Comparison of ENCODE assay signal across 10 cellular contexts in the genomic region with DNA sequence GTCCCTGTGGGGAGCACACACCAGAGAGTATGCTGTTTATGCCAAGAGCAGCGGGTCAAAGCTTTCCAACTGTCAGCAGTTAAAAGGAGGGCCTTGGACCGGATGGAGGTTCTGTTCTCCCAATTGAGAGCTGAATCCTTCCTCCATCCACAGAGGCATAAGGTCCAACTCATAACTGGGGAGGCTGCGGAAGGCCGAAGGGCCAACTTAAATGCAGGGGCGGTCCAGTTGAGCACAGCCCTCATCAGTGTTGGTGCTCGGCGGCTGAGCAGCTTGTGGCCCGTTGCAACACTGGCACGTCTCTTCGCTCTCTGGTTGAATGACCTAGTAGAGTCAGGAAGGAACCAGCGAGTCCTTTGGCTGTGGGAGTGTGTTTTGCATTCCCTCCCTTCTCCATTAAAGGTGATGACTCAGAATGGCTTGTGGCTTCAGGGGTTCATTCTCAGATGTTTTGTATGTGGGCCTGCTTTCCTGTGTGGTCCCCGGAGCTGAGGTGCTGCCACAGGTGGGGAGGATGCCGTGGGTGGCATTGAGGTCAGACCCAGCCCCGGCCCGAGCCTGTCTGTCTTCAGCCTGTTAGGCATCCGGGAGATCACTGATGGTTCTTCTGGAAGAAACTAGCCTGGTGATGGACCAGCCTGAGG. TPM values are rescaled to one million over a fixed set of nuclear protein-coding genes. Genes with fewer than 3 reads are reported as not detected.
DNase-seq lines count a peak whose midpoint lies in the region; ATAC-seq, FAIRE-seq and TF ChIP-seq lines count a peak whose summit lies in the region.
"Had no signal": no experiment of that assay in that cellular context is flagged by ENCODE, and none has a peak within 500 bp of the region (broad histone marks: within the 10 kb centered on the region; RNA-seq: fewer than 3 reads in every experiment).

No MANE protein-coding gene starts in this region.

- TF ChIP-seq POLR2A in GM12891 (IDR thresholded peaks at IDR 0.05; ENCODE audit: low read depth, low read length) (no peak), IMR-90 (IDR thresholded peaks at IDR 0.05; ENCODE audit: low read depth, low read length) (no peak)

- H2BK20ac ChIP-seq in IMR-90 (ENCODE audit: low read depth, low read length): no peak overlapping the region

- H4K91ac ChIP-seq in IMR-90 (ENCODE audit: insufficient read depth, low read depth, low read length): no peak overlapping the region

- peaks cover 14% of the 10 kb centered on the region for H3K4me1 Mint-ChIP-seq in activated T-helper 2 cell treated with anti-CD3 and anti-CD28 coated beads, Interferon-gamma antibody, Interleukin-2, Interleukin-4, amounts not matched to agents 10 μg/mL and 5 μg/mL and 100 μg/mL, durations not matched to agents 14 hours and 24 hours and 36 hours (ENCODE audit: low read depth)

- ATAC-seq in IMR-90 (ENCODE audit: low read depth) (no peak), GM19452 (IDR thresholded peaks at IDR 0.05; ENCODE audit: unreplicated experiment) (no peak)

- H3K4me1 ChIP-seq in IMR-90 (ENCODE audit: control insufficient read depth, insufficient read depth, low read length) (no peaks in the 10 kb centered on the region), osteoblast (ENCODE audit: insufficient read depth, low read length) (peaks cover 25% of the 10 kb centered on the region)

- H3K27me3 ChIP-seq in IMR-90 (ENCODE audit: control insufficient read depth, insufficient read depth, low read length) (no peaks in the 10 kb centered on the region), osteoblast (ENCODE audit: insufficient read depth, low read length) (no peaks in the 10 kb centered on the region)

- no peaks in the 10 kb centered on the region for H3K79me2 ChIP-seq in osteoblast (ENCODE audit: insufficient read depth, low read length)

- H2BK120ac ChIP-seq in IMR-90 (ENCODE audit: low read depth, low read length): no peak overlapping the region

- dilution Hi-C loops in IMR-90 (cut with HindIII; ENCODE audit: low sequenced_read_pairs, unreplicated experiment): no loop called here

- H3K9ac ChIP-seq in IMR-90 (ENCODE audit: low read depth, low read length): no peak overlapping the region

- H3K4me2 ChIP-seq in IMR-90 (ENCODE audit: low read depth, low read length) (no peak overlapping the region), osteoblast (ENCODE audit: insufficient read depth, low read length) (no peak overlapping the region)

- H3K18ac ChIP-seq in IMR-90 (ENCODE audit: low read depth, low read length): no peak overlapping the region

- in situ Hi-C loops in IMR-90 (cut with MboI; ENCODE audit: low sequenced_read_pairs): no loop called here

- H3K9me1 ChIP-seq in IMR-90 (ENCODE audit: insufficient read depth, low read length): peaks cover 4% of the 10 kb centered on the region; the same call in 1 of the 2 replicates

- H2AFZ ChIP-seq in IMR-90 (replicated peaks; ENCODE audit: low read length, poor library complexity) (peak overlapping the region; percentile 25), osteoblast (ENCODE audit: low read length) (no peak overlapping the region)

- H3K4ac ChIP-seq in IMR-90 (ENCODE audit: low read depth, low read length): no peak overlapping the region

- no peak overlapping the region for H3K4me3 Mint-ChIP-seq in activated T-helper 2 cell treated with anti-CD3 and anti-CD28 coated beads, Interferon-gamma antibody, Interleukin-2, Interleukin-4, amounts not matched to agents 10 μg/mL and 5 μg/mL and 100 μg/mL, durations not matched to agents 14 hours and 24 hours and 36 hours (ENCODE audit: low read depth)

- H3K36me3 Mint-ChIP-seq in activated T-helper 2 cell treated with anti-CD3 and anti-CD28 coated beads, Interferon-gamma antibody, Interleukin-2, Interleukin-4, amounts not matched to agents 10 μg/mL and 5 μg/mL and 100 μg/mL, durations not matched to agents 14 hours and 24 hours and 36 hours (ENCODE audit: low read depth): no peaks in the 10 kb centered on the region

- H2BK15ac ChIP-seq in IMR-90 (ENCODE audit: low read depth, low read length): no peak overlapping the region

- peaks cover 22% of the 10 kb centered on the region for H3K36me3 ChIP-seq in IMR-90 (ENCODE audit: control insufficient read depth, insufficient read depth, low read length)
- peaks cover 18% of the 10 kb centered on the region for H3K36me3 ChIP-seq in osteoblast (ENCODE audit: insufficient read depth, low read length)

- no peak for TF ChIP-seq RAD21 in IMR-90 (IDR thresholded peaks at IDR 0.05; ENCODE audit: low read length)

- no peaks in the 10 kb centered on the region for H3K9me3 Mint-ChIP-seq in activated T-helper 2 cell treated with anti-CD3 and anti-CD28 coated beads, Interferon-gamma antibody, Interleukin-2, Interleukin-4, amounts not matched to agents 10 μg/mL and 5 μg/mL and 100 μg/mL, durations not matched to agents 14 hours and 24 hours and 36 hours

- FAIRE-seq in GM12891 (lab: Jason Lieb, UNC): peak; percentile 58
- FAIRE-seq: colon had no signal

- H3K56ac ChIP-seq in IMR-90 (ENCODE audit: extremely low read depth, insufficient read depth, low read length): no peak overlapping the region

- H3K4me3 ChIP-seq in IMR-90 (ENCODE audit: insufficient read depth, low read depth, low read length) (no peak overlapping the region), osteoblast (ENCODE audit: insufficient read depth, low read length) (no peak overlapping the region)
- H3K4me3 ChIP-seq: thoracic aorta had no signal

- DNase-seq in GM12891 (ENCODE audit: insufficient read length, low spot score) (peak; percentile 37), IMR-90 (peak; percentile 35), osteoblast (ENCODE audit: insufficient read length, low spot score, missing footprints) (peak; percentile 94), NCI-H1417 (lab: John Stamatoyannopoulos, UW) (no peak), SW 1271 (lab: John Stamatoyannopoulos, UW) (no peak), GM03348 (ENCODE audit: low spot score) (no peak)
- peak; percentile 21 for DNase-seq in activated T-helper 2 cell treated with anti-CD3 and anti-CD28 coated beads, Interferon-gamma antibody, Interleukin-2, Interleukin-4, amounts not matched to agents 10 μg/mL and 5 μg/mL and 100 μg/mL, durations not matched to agents 14 hours and 24 hours and 36 hours (ENCODE audit: low spot score)

- POLR2A ChIA-PET in IMR-90 (lab: Charles Lee; ENCODE audit: unreplicated experiment): interaction anchor here (0.5 kb wide), 1 partner anchor 32 kb away, joined by 10 read pairs; no protein-coding TSS in a partner anchor

- intact Hi-C loops in IMR-90 (cut with micrococcal nuclease): no loop called here
- intact Hi-C loops in activated T-helper 2 cell treated with anti-CD3 and anti-CD28 coated beads, Interferon-gamma antibody, Interleukin-2, Interleukin-4, amounts not matched to agents 10 μg/mL and 5 μg/mL and 100 μg/mL, durations not matched to agents 14 hours and 24 hours and 36 hours (cut with micrococcal nuclease): no loop called here

- no peaks in the 10 kb centered on the region for H3K79me1 ChIP-seq in IMR-90 (ENCODE audit: low read depth in 1 of 2, low read length in 2 of 2)

- H3K23ac ChIP-seq in IMR-90 (ENCODE audit: low read depth, low read length): no peak overlapping the region

- WGBS in IMR-90 (ENCODE audit: extremely low coverage in 2 of 2, insufficient read length in 1 of 2), 2 experiments: 66% methylated on average over 4 of the region's 16 CpGs; no CpG with 5 or more reads in 1 of the 2 experiments

- TF ChIP-seq CTCF in IMR-90 (conservative IDR thresholded peaks at IDR 0.05; ENCODE audit: low read depth, low read length): no peak
- no peak for TF ChIP-seq CTCF in osteoblast (IDR thresholded peaks at IDR 0.05; ENCODE audit: extremely low read depth, low read depth, low read length)

- H4K20me1 ChIP-seq in IMR-90 (ENCODE audit: insufficient read depth, low read length) (no peaks in the 10 kb centered on the region), osteoblast (ENCODE audit: insufficient read depth, low read length) (no peaks in the 10 kb centered on the region)

- H2AK9ac ChIP-seq in IMR-90 (replicated peaks; ENCODE audit: low read depth, low read length, poor library complexity): no peak overlapping the region

- H3K27me3 Mint-ChIP-seq in activated T-helper 2 cell treated with anti-CD3 and anti-CD28 coated beads, Interferon-gamma antibody, Interleukin-2, Interleukin-4, amounts not matched to agents 10 μg/mL and 5 μg/mL and 100 μg/mL, durations not matched to agents 14 hours and 24 hours and 36 hours (ENCODE audit: low read depth): peaks cover 5% of the 10 kb centered on the region

- H3K27ac ChIP-seq in IMR-90 (ENCODE audit: insufficient read depth, low read length) (no peak overlapping the region), osteoblast (ENCODE audit: low read depth, low read length) (peak overlapping the region; percentile 86)
- H3K27ac ChIP-seq: thoracic aorta had no signal

- no TSS peak for BruUV-seq in IMR-90 (replicated peaks; lab: Mats Ljungman, UMichigan)

- CTCF ChIA-PET in IMR-90 (lab: Yijun Ruan, JAX): no interaction called here

- no peak overlapping the region for H3K27ac Mint-ChIP-seq in activated T-helper 2 cell treated with anti-CD3 and anti-CD28 coated beads, Interferon-gamma antibody, Interleukin-2, Interleukin-4, amounts not matched to agents 10 μg/mL and 5 μg/mL and 100 μg/mL, durations not matched to agents 14 hours and 24 hours and 36 hours

- H3K9me3 ChIP-seq in IMR-90 (ENCODE audit: control insufficient read depth, insufficient read depth, low read length): no peaks in the 10 kb centered on the region
- no peaks in the 10 kb centered on the region for H3K9me3 ChIP-seq in osteoblast (ENCODE audit: low read depth, low read length)
- H3K9me3 ChIP-seq: thoracic aorta had no signal

- no peak overlapping the region for H4K5ac ChIP-seq in IMR-90 (ENCODE audit: low read depth, low read length)

- no peak overlapping the region for H2BK5ac ChIP-seq in IMR-90 (ENCODE audit: low read depth, low read length, poor library complexity, severe bottlenecking)

- H2AK5ac ChIP-seq in IMR-90 (ENCODE audit: low read depth, low read length): no peak overlapping the region

- H4K8ac ChIP-seq in IMR-90 (ENCODE audit: low read depth in 2 of 2, low read length in 2 of 2): no peak overlapping the region

- no peak overlapping the region for H3K14ac ChIP-seq in IMR-90 (replicated peaks; ENCODE audit: low read depth, low read length)

RNA-seq across cellular contexts. Expression of gene DMBT1, which starts 44.8 kb away (rescaled TPM):
- polyA plus RNA-seq in GM12891 (2012; ENCODE audit: low read depth, missing spikeins): 0.13 TPM
- under 0.01 TPM in 1 of 2 replicates, not detected in the other for total RNA-seq in IMR-90 (2012; rRNA removed)
- not detected in 2 replicates for polyA plus RNA-seq in IMR-90 (2012; rRNA removed)
- not detected in 2 replicates for polyA plus RNA-seq in IMR-90 (2012; cell fraction: cytosol; rRNA removed)
- not detected in 2 replicates for polyA plus RNA-seq in IMR-90 (2012; cell fraction: nucleus; rRNA removed; ENCODE audit: low replicate concordance)
- total RNA-seq in activated T-helper 2 cell treated with anti-CD3 and anti-CD28 coated beads, Interferon-gamma antibody, Interleukin-2, Interleukin-4, amounts not matched to agents 10 μg/mL and 5 μg/mL and 100 μg/mL, durations not matched to agents 14 hours and 24 hours and 36 hours: not detected in 2 replicates
- total RNA-seq in osteoblast: under 0.01 and 0.29 TPM in 2 replicates

RNA-seq across cellular contexts. Expression of gene HTRA1, which starts 54.4 kb away (rescaled TPM):
- 0.05 TPM for polyA plus RNA-seq in GM12891 (2012; ENCODE audit: low read depth, missing spikeins)
- total RNA-seq in IMR-90 (2012; rRNA removed) (23.1 and 28.5 TPM in 2 replicates), osteoblast (392 and 413 TPM in 2 replicates)
- 94.9 and 108 TPM in 2 replicates for polyA plus RNA-seq in IMR-90 (2012; rRNA removed)
- 64.6 and 74.8 TPM in 2 replicates for polyA plus RNA-seq in IMR-90 (2012; cell fraction: cytosol; rRNA removed)
- 18.9 and 71.3 TPM in 2 replicates for polyA plus RNA-seq in IMR-90 (2012; cell fraction: nucleus; rRNA removed; ENCODE audit: low replicate concordance)
- not detected in 2 replicates for total RNA-seq in activated T-helper 2 cell treated with anti-CD3 and anti-CD28 coated beads, Interferon-gamma antibody, Interleukin-2, Interleukin-4, amounts not matched to agents 10 μg/mL and 5 μg/mL and 100 μg/mL, durations not matched to agents 14 hours and 24 hours and 36 hours

Comparison
In these comparisons a context has a peak if more than half of its experiments do, and no peak if none do; other contexts are left out.
1. DNase-seq: peak in GM12891 (single experiment), IMR-90 (single experiment), activated T-helper 2 cell treated with anti-CD3 and anti-CD28 coated beads, Interferon-gamma antibody, Interleukin-2, Interleukin-4, amounts not matched to agents 10 μg/mL and 5 μg/mL and 100 μg/mL, durations not matched to agents 14 hours and 24 hours and 36 hours (single experiment) and osteoblast (single experiment); none in NCI-H1417 (0 of 3), SW 1271 (0 of 2) and GM03348 (single experiment).
2. RNA of gene HTRA1, which starts 54.4 kb away (total RNA-seq): 392 to 413 TPM in osteoblast and 23.1 to 28.5 TPM in IMR-90; not detected in activated T-helper 2 cell treated with anti-CD3 and anti-CD28 coated beads, Interferon-gamma antibody, Interleukin-2, Interleukin-4, amounts not matched to agents 10 μg/mL and 5 μg/mL and 100 μg/mL, durations not matched to agents 14 hours and 24 hours and 36 hours; every median in the first group is over 10 times any median in the second.